Comparison of ENCODE assay signal across 10 cellular contexts in the genomic region with DNA sequence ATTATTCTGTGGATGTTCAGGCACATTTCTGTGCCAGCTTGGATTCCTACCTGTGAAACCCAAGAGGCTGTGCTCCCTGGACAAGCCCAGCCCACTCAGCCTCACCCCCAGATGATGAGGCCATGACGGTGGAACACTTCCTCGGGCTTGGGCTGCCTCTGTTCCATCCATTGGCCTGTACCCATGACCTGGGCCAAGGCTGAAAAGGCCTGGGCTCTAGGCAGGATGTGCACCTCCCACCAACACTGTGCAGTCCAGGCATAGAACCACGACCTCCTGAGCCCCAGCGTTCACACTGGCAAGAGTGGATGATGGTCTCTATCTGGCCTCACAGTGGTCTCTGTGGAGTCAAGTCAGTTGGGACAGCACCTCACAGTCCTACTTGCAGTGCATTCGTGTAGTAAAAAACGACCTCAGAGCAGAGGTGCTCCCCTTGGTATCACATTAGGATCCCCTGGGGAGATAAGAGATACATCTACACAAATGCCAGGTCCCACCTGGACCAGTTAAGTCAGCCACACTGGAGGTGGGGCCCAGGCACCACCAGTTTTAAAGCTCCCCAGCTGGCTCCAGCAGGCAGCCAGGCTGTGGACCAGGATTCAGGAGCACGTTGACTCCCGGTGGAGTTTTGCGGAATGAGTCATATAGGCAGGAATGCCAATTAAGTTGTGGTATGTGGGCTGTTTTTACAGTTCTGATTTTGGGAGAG. TPM values are rescaled to one million over a fixed set of nuclear protein-coding genes. Genes with fewer than 3 reads are reported as not detected.
A peak's percentile ranks its signal among the peaks of the same experiment; 100 is the strongest.
DNase-seq lines count a peak whose midpoint lies in the region; ATAC-seq and TF ChIP-seq lines count a peak whose summit lies in the region.
"Had no signal": no experiment of that assay in that cellular context is flagged by ENCODE, and none has a peak within 500 bp of the region (broad histone marks: within the 10 kb centered on the region; RNA-seq: fewer than 3 reads in every experiment).

No MANE protein-coding gene starts in this region.

- H3K36me3 ChIP-seq in thyroid gland, result no peaks in the 10 kb centered on the region

- no peaks in the 10 kb centered on the region for H3K9me3 ChIP-seq in thyroid gland

- H3K27ac ChIP-seq in RWPE1, result peak overlapping the region; percentile 71
- no peak overlapping the region for H3K27ac ChIP-seq in thyroid gland
- H3K27ac ChIP-seq: epithelial cell of prostate had no signal

- TF ChIP-seq POLR2A in thyroid gland (IDR thresholded peaks at IDR 0.05), result no peak

- H3K4me1 ChIP-seq in thyroid gland, result no peaks in the 10 kb centered on the region

- no peak for ATAC-seq in HG02884 (IDR thresholded peaks at IDR 0.05; ENCODE audit: unreplicated experiment)

- CTCF ChIA-PET in RWPE1 (lab: Yijun Ruan, JAX), result no interaction called here

- H3K27me3 ChIP-seq in thyroid gland, result no peaks in the 10 kb centered on the region

- TF ChIP-seq CTCF in RWPE1 (conservative IDR thresholded peaks at IDR 0.05; ENCODE audit: low read depth), result no peak
- no peak for TF ChIP-seq CTCF in fibroblast of the aortic adventitia (IDR thresholded peaks at IDR 0.05; ENCODE audit: insufficient read depth, low read length)
- TF ChIP-seq CTCF in thyroid gland (IDR thresholded peaks at IDR 0.05), result no peak

- no peak overlapping the region for H3K4me3 ChIP-seq in fibroblast of the aortic adventitia (ENCODE audit: low read depth, low read length)
- no peak overlapping the region for H3K4me3 ChIP-seq in thyroid gland (replicated peaks in 1 of 3)

- POLR2A ChIA-PET in RWPE1 (lab: Yijun Ruan, JAX; ENCODE audit: low non-redundant PET), result no interaction called here

- DNase-seq in HCEC 1CT (peak; percentile 68), RWPE1 (ENCODE audit: low spot score) (peak; percentile 90), fibroblast of the aortic adventitia (ENCODE audit: low read depth) (peak; percentile 25), thyroid gland (peak; percentile 9 to 25), NCI-H82 treated with DMSO at 0.1 percent for 48 hours (lab: John Stamatoyannopoulos, UW; ENCODE audit: unreplicated experiment) (no peak), UCSD-AML1 (lab: John Stamatoyannopoulos, UW; ENCODE audit: unreplicated experiment) (no peak)
- DNase-seq: activated naive CD4-positive, alpha-beta T cell treated with anti-CD3 and anti-CD28 coated beads for 36 hours; NCI-H1105 treated with DMSO at 0.1 percent for 48 hours had no signal

- intact Hi-C loops in thyroid gland (cut with DNase I), result no loop called here

- 68 to 69% methylated on average over 7 to 8 of the region's 9 CpGs for WGBS in thyroid gland, 2 donors

RNA-seq across cellular contexts. Expression of a gene that starts 39.0 kb away (rescaled TPM):
- total RNA-seq in fibroblast of the aortic adventitia (ENCODE audit: low replicate concordance) (13.2 and 45.6 TPM in 2 replicates), thyroid gland (100 to 1,000 TPM in 2 of 4 donors, 10 to 100 TPM in 2; 51.5 to 146 (median 89.6) TPM)

Comparison
In these comparisons a context has a peak if more than half of its experiments do, and no peak if none do; other contexts are left out.
1. DNase-seq: peak in HCEC 1CT (single experiment), RWPE1 (single experiment), fibroblast of the aortic adventitia (single experiment) and thyroid gland (2 of 2); none in NCI-H82 treated with DMSO at 0.1 percent for 48 hours (single experiment) and UCSD-AML1 (single experiment).